ENCODE assay signal across 26 cellular contexts in genomic region chr1:212487286-212487685, GRCh38. TPM values are rescaled to one million over a fixed set of nuclear protein-coding genes. Genes with fewer than 3 reads are reported as not detected.
DNase-seq lines count a peak whose midpoint lies in the region; ATAC-seq and TF ChIP-seq lines count a peak whose summit lies in the region.
"Had no signal": no experiment of that assay in that cellular context is flagged by ENCODE, and none has a peak within 500 bp of the region (broad histone marks: within the 10 kb centered on the region; RNA-seq: fewer than 3 reads in every experiment).

No MANE protein-coding gene starts in this region.

- peak overlapping the region; percentile 49 for H3K27ac ChIP-seq in trophoblast cell (ENCODE audit: low read depth, low read length)

- intact Hi-C loops in Caco-2 (cut with micrococcal nuclease; ENCODE audit: unreplicated experiment) = no loop called here
- intact Hi-C loops in dendritic cell treated with granulocyte-macrophage colony-stimulating factor and Interleukin-4, amounts not matched to agents 40 ng/mL and 50 ng/mL, for 4 days (cut with micrococcal nuclease) = loop anchor here (2.0 kb wide), 1 partner anchor 72 kb away; no protein-coding TSS in a partner anchor

- peaks cover 37% of the 10 kb centered on the region for H3K4me1 Mint-ChIP-seq in Caco-2 (ENCODE audit: low read depth, unreplicated experiment)
- peaks cover 96% of the 10 kb centered on the region for H3K4me1 Mint-ChIP-seq in dendritic cell treated with granulocyte-macrophage colony-stimulating factor and Interleukin-4, amounts not matched to agents 40 ng/mL and 50 ng/mL, for 4 days (ENCODE audit: low read depth)

- no TSS peak for BruUV-seq in Caco-2 (replicated peaks; lab: Mats Ljungman, UMichigan)

- no peak overlapping the region for H3K4me3 Mint-ChIP-seq in Caco-2 (ENCODE audit: unreplicated experiment)
- H3K4me3 Mint-ChIP-seq in dendritic cell treated with granulocyte-macrophage colony-stimulating factor and Interleukin-4, amounts not matched to agents 40 ng/mL and 50 ng/mL, for 4 days = no peak overlapping the region
- H3K4me3 Mint-ChIP-seq: activated CD4-positive, alpha-beta memory T cell treated with anti-CD3 and anti-CD28 coated beads, Interleukin-2, amount 10 ng/mL, durations not matched to agents 7 days and 5 days; activated naive CD8-positive, alpha-beta T cell treated with anti-CD3 and anti-CD28 coated beads, Interleukin-2, amount 50 U/mL, for 24 hours; CD8-positive, alpha-beta T cell; naive thymus-derived CD4-positive, alpha-beta T cell; stimulated activated effector memory CD8-positive, alpha-beta T cell treated with anti-CD3 and anti-CD28 coated beads, Interleukin-12 subunit alpha, Interleukin-12 subunit beta, amount 100 ng/mL, for 72 hours had no signal

- no peak overlapping the region for H3K4me3 ChIP-seq in Caco-2 (ENCODE audit: low read depth, low read length)
- H3K4me3 ChIP-seq in trophoblast cell (ENCODE audit: low read depth, low read length) = no peak overlapping the region
- H3K4me3 ChIP-seq: dorsolateral prefrontal cortex, MG63 had no signal

- TF ChIP-seq CTCF in Caco-2 (IDR thresholded peaks at IDR 0.05; ENCODE audit: insufficient read depth in 1 of 2, low read depth in 1 of 2, low read length in 1 of 2, severe bottlenecking in 1 of 2, unreplicated experiment in 1 of 2) = no peak

- H3K27me3 ChIP-seq in Caco-2 (replicated peaks; ENCODE audit: control insufficient read depth, insufficient read depth, low read length) = no peaks in the 10 kb centered on the region
- no peaks in the 10 kb centered on the region for H3K27me3 ChIP-seq in trophoblast cell (ENCODE audit: insufficient read depth, low read length)
- H3K27me3 ChIP-seq: dorsolateral prefrontal cortex, MG63 had no signal

- H3K27me3 Mint-ChIP-seq in Caco-2 (ENCODE audit: insufficient read depth, unreplicated experiment) = no peaks in the 10 kb centered on the region
- H3K27me3 Mint-ChIP-seq in dendritic cell treated with granulocyte-macrophage colony-stimulating factor and Interleukin-4, amounts not matched to agents 40 ng/mL and 50 ng/mL, for 4 days = no peaks in the 10 kb centered on the region

- no peak overlapping the region for H3K9ac ChIP-seq in trophoblast cell (ENCODE audit: low read length)

- DNase-seq in Caco-2 (no peak), NCI-H146 (lab: John Stamatoyannopoulos, UW) (peak; percentile 21), trophoblast cell (peak; percentile 37 to 65), kidney glomerular epithelial cell (lab: John Stamatoyannopoulos, UW) (no peak), NCI-H510A treated with DMSO at 0.1 percent for 48 hours (lab: John Stamatoyannopoulos, UW) (no peak)
- DNase-seq: activated CD4-positive, alpha-beta memory T cell treated with anti-CD3 and anti-CD28 coated beads, Interleukin-2, amount 10 ng/mL, durations not matched to agents 7 days and 5 days; activated CD8-positive, alpha-beta memory T cell treated with anti-CD3 and anti-CD28 coated beads, Interleukin-2, amount 50 U/mL, for 48 hours; activated naive CD8-positive, alpha-beta T cell treated with anti-CD3 and anti-CD28 coated beads, Interleukin-2, amount 50 U/mL, for 24 hours; CD8-positive, alpha-beta T cell; dorsolateral prefrontal cortex; GDM1; KBM-7; left ventricle myocardium superior; MG63; midbrain; naive thymus-derived CD4-positive, alpha-beta T cell; NCI-H1105 treated with DMSO at 0.1 percent for 48 hours; NCI-H2081 treated with DMSO at 0.1 percent for 48 hours; NCI-H226; NCI-H82; retina; RPMI8226; stimulated activated CD4-positive, alpha-beta T cell treated with anti-CD3 and anti-CD28 coated beads, Interleukin-4, amount 100 ng/mL, for 24 hours had no signal

- peak overlapping the region; percentile 57 for H3K4ac ChIP-seq in trophoblast cell (ENCODE audit: low read depth, low read length)

- POLR2A ChIA-PET in Caco-2 (lab: Charles Lee) = no interaction called here

- CTCF ChIA-PET in Caco-2 (lab: Charles Lee) = no interaction called here

- peak overlapping the region; percentile 90 for H3K27ac Mint-ChIP-seq in Caco-2 (ENCODE audit: unreplicated experiment)
- peak overlapping the region; percentile 83 for H3K27ac Mint-ChIP-seq in dendritic cell treated with granulocyte-macrophage colony-stimulating factor and Interleukin-4, amounts not matched to agents 40 ng/mL and 50 ng/mL, for 4 days
- H3K27ac Mint-ChIP-seq: activated CD4-positive, alpha-beta memory T cell treated with anti-CD3 and anti-CD28 coated beads, Interleukin-2, amount 10 ng/mL, durations not matched to agents 7 days and 5 days; activated naive CD8-positive, alpha-beta T cell treated with anti-CD3 and anti-CD28 coated beads, Interleukin-2, amount 50 U/mL, for 24 hours; CD8-positive, alpha-beta T cell; naive thymus-derived CD4-positive, alpha-beta T cell had no signal

- no peaks in the 10 kb centered on the region for H3K79me2 ChIP-seq in trophoblast cell (ENCODE audit: control insufficient read depth, insufficient read depth, low read length, poor library complexity)

- peak overlapping the region; percentile 92 for H2BK12ac ChIP-seq in trophoblast cell (ENCODE audit: low read length)

- H3K4me1 ChIP-seq in Caco-2 = peaks cover 47% of the 10 kb centered on the region
- H3K4me1 ChIP-seq in trophoblast cell (ENCODE audit: control insufficient read depth in 1 of 2, insufficient read depth in 2 of 2, low read length in 2 of 2) = peaks cover 32 to 42% of the 10 kb centered on the region in 2 experiments

- no CpG with 5 or more reads among the region's 2 CpGs for WGBS in trophoblast cell (ENCODE audit: extremely low coverage, insufficient coverage, insufficient read length)

- peak overlapping the region; percentile 42 for H3K14ac ChIP-seq in trophoblast cell (ENCODE audit: low read length)

- no peak overlapping the region for H4K12ac ChIP-seq in trophoblast cell (ENCODE audit: low read depth, low read length)

- H3K36me3 Mint-ChIP-seq in Caco-2 (ENCODE audit: insufficient read depth, unreplicated experiment) = peaks cover 5% of the 10 kb centered on the region
- H3K36me3 Mint-ChIP-seq in dendritic cell treated with granulocyte-macrophage colony-stimulating factor and Interleukin-4, amounts not matched to agents 40 ng/mL and 50 ng/mL, for 4 days (ENCODE audit: low read depth) = no peaks in the 10 kb centered on the region
- H3K36me3 Mint-ChIP-seq: CD8-positive, alpha-beta T cell; naive thymus-derived CD4-positive, alpha-beta T cell; stimulated activated effector memory CD8-positive, alpha-beta T cell treated with anti-CD3 and anti-CD28 coated beads, Interleukin-12 subunit alpha, Interleukin-12 subunit beta, amount 100 ng/mL, for 72 hours had no signal

- no peak overlapping the region for H2AK5ac ChIP-seq in trophoblast cell (ENCODE audit: low read length)

- no peaks in the 10 kb centered on the region for H3K9me3 Mint-ChIP-seq in Caco-2 (ENCODE audit: unreplicated experiment)
- no peaks in the 10 kb centered on the region for H3K9me3 Mint-ChIP-seq in dendritic cell treated with granulocyte-macrophage colony-stimulating factor and Interleukin-4, amounts not matched to agents 40 ng/mL and 50 ng/mL, for 4 days
- H3K9me3 Mint-ChIP-seq: activated CD4-positive, alpha-beta memory T cell treated with anti-CD3 and anti-CD28 coated beads, Interleukin-2, amount 10 ng/mL, durations not matched to agents 7 days and 5 days; activated naive CD8-positive, alpha-beta T cell treated with anti-CD3 and anti-CD28 coated beads, Interleukin-2, amount 50 U/mL, for 24 hours; CD8-positive, alpha-beta T cell; naive thymus-derived CD4-positive, alpha-beta T cell; stimulated activated effector memory CD8-positive, alpha-beta T cell treated with anti-CD3 and anti-CD28 coated beads, Interleukin-12 subunit alpha, Interleukin-12 subunit beta, amount 100 ng/mL, for 72 hours had no signal

- H2AFZ ChIP-seq in trophoblast cell (ENCODE audit: insufficient read depth, low read length, poor library complexity) = no peak overlapping the region

- no peak overlapping the region for H3K4me2 ChIP-seq in trophoblast cell (ENCODE audit: low read length)

- no peak for ATAC-seq in HG03469 (IDR thresholded peaks at IDR 0.05; ENCODE audit: unreplicated experiment)
- ATAC-seq: activated naive CD8-positive, alpha-beta T cell treated with anti-CD3 and anti-CD28 coated beads, Interleukin-2, amount 50 U/mL, for 24 hours; CD8-positive, alpha-beta T cell; left ventricle myocardium superior; naive thymus-derived CD4-positive, alpha-beta T cell; stimulated activated effector memory CD8-positive, alpha-beta T cell treated with anti-CD3 and anti-CD28 coated beads, Interleukin-12 subunit alpha, Interleukin-12 subunit beta, amount 100 ng/mL, for 72 hours had no signal

- H2BK5ac ChIP-seq in trophoblast cell (ENCODE audit: low read depth, low read length, poor library complexity) = peak overlapping the region; percentile 75

- H4K8ac ChIP-seq in trophoblast cell (ENCODE audit: low read depth, low read length) = no peak overlapping the region

- H2BK120ac ChIP-seq in trophoblast cell (ENCODE audit: insufficient read depth, low read length, poor library complexity) = peak overlapping the region; percentile 76

- peak overlapping the region; percentile 66 for H4K91ac ChIP-seq in trophoblast cell (ENCODE audit: low read depth, low read length)

- H3K36me3 ChIP-seq in Caco-2 (ENCODE audit: control insufficient read depth, insufficient read depth, low read length) (no peaks in the 10 kb centered on the region), trophoblast cell (ENCODE audit: control insufficient read depth in 1 of 2, insufficient read depth in 2 of 2, low read length in 2 of 2) (no peaks in the 10 kb centered on the region)
- H3K36me3 ChIP-seq: MG63 had no signal

- H3K79me1 ChIP-seq in trophoblast cell (ENCODE audit: low read length) = peaks cover 30% of the 10 kb centered on the region

- H3K23ac ChIP-seq in trophoblast cell (ENCODE audit: low read length) = no peak overlapping the region

- H3K18ac ChIP-seq in trophoblast cell (ENCODE audit: low read length) = no peak overlapping the region

- H3K9me3 ChIP-seq in Caco-2 (no peaks in the 10 kb centered on the region), trophoblast cell (ENCODE audit: insufficient read depth, low read depth, low read length) (no peaks in the 10 kb centered on the region)
- H3K9me3 ChIP-seq: MG63 had no signal

RNA-seq across cellular contexts. Expression of gene NENF, which starts 54.6 kb away (rescaled TPM):
- total RNA-seq in Caco-2 (2022) = 90.1 and 95.7 TPM in 2 replicates
- polyA plus RNA-seq in trophoblast cell (2013) = 18.4 and 19.1 TPM in 2 replicates

Comparison
In these comparisons a context has a peak if more than half of its experiments do, and no peak if none do; other contexts are left out.
1. DNase-seq: peak in NCI-H146 (single experiment) and trophoblast cell (2 of 2); none in Caco-2 (0 of 2), kidney glomerular epithelial cell (single experiment) and NCI-H510A treated with DMSO at 0.1 percent for 48 hours (single experiment).